8 cellular contexts compared by ENCODE assay signal in the genomic region with DNA sequence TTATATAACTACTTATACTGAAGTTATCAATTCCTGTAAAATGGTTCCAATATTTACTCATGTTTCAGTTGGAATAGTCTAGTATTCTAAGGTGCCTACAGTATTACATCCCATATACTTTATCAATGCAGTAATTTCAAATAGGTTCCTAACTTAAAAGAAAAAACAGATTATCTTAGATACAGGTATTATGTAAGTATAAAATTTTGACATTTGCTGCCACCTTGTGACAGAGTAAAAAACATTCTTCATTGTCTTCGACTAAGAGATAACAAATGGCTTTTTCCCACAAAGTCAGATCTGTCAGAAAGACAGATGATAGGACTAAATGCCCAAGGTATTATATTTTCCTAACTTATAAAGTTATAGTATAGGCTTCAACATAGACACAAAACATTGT.
DNase-seq lines count a peak whose midpoint lies in the region; ATAC-seq, FAIRE-seq and TF ChIP-seq lines count a peak whose summit lies in the region.

No MANE protein-coding gene starts in this region.

- H3K9me3 Mint-ChIP-seq in activated naive CD8-positive, alpha-beta T cell treated with anti-CD3 and anti-CD28 coated beads, Interleukin-2, amount 10 ng/mL, durations not matched to agents 7 days and 5 days: peaks cover 6% of the 10 kb centered on the region
- peaks cover 8% of the 10 kb centered on the region for H3K9me3 Mint-ChIP-seq in activated naive CD8-positive, alpha-beta T cell treated with anti-CD3 and anti-CD28 coated beads, Interleukin-2, amount 50 U/mL, for 24 hours

- H3K27me3 Mint-ChIP-seq in activated naive CD8-positive, alpha-beta T cell treated with anti-CD3 and anti-CD28 coated beads, Interleukin-2, amount 10 ng/mL, durations not matched to agents 7 days and 5 days: no peaks in the 10 kb centered on the region
- no peaks in the 10 kb centered on the region for H3K27me3 Mint-ChIP-seq in activated naive CD8-positive, alpha-beta T cell treated with anti-CD3 and anti-CD28 coated beads, Interleukin-2, amount 50 U/mL, for 24 hours

- H3K4me3 ChIP-seq in endothelial cell of umbilical vein (replicated peaks in 1 of 3; ENCODE audit: insufficient read depth in 1 of 3, low read depth in 1 of 3, low read length in 3 of 3) (no peak overlapping the region), WERI-Rb-1 (ENCODE audit: low read depth, low read length) (no peak overlapping the region)

- H3K9ac ChIP-seq in endothelial cell of umbilical vein (replicated peaks; ENCODE audit: extremely low read depth, insufficient read depth, low read length): no peak overlapping the region

- no peaks in the 10 kb centered on the region for H3K79me2 ChIP-seq in endothelial cell of umbilical vein (ENCODE audit: control insufficient read depth, insufficient read depth, low read length)

- no peak for FAIRE-seq in endothelial cell of umbilical vein (lab: Jason Lieb, UNC)

- no peak overlapping the region for H3K4me3 Mint-ChIP-seq in activated naive CD8-positive, alpha-beta T cell treated with anti-CD3 and anti-CD28 coated beads, Interleukin-2, amount 10 ng/mL, durations not matched to agents 7 days and 5 days
- H3K4me3 Mint-ChIP-seq in activated naive CD8-positive, alpha-beta T cell treated with anti-CD3 and anti-CD28 coated beads, Interleukin-2, amount 50 U/mL, for 24 hours: no peak overlapping the region

- H3K4me2 ChIP-seq in endothelial cell of umbilical vein (ENCODE audit: insufficient read depth, low read length): no peak overlapping the region

- TF ChIP-seq CTCF in endothelial cell of umbilical vein (IDR thresholded peaks at IDR 0.05; ENCODE audit: extremely low read depth in 1 of 2, insufficient read depth in 1 of 2, low read depth in 1 of 2, low read length in 2 of 2): no peak
- TF ChIP-seq CTCF in WERI-Rb-1 (IDR thresholded peaks at IDR 0.05; ENCODE audit: low read depth, low read length): no peak

- H3K4me1 ChIP-seq in endothelial cell of umbilical vein (ENCODE audit: control insufficient read depth, extremely low read depth, insufficient read depth, low read length): no peaks in the 10 kb centered on the region

- TF ChIP-seq POLR2A in endothelial cell of umbilical vein (IDR thresholded peaks at IDR 0.05; ENCODE audit: low read depth, low read length): no peak
- TF ChIP-seq POLR2A in GM18505 (IDR thresholded peaks at IDR 0.05; ENCODE audit: borderline replicate concordance, extremely low read depth, insufficient read depth, insufficient read length): no peak

- H3K36me3 Mint-ChIP-seq in activated naive CD8-positive, alpha-beta T cell treated with anti-CD3 and anti-CD28 coated beads, Interleukin-2, amount 10 ng/mL, durations not matched to agents 7 days and 5 days: peaks cover 59% of the 10 kb centered on the region
- H3K36me3 Mint-ChIP-seq in activated naive CD8-positive, alpha-beta T cell treated with anti-CD3 and anti-CD28 coated beads, Interleukin-2, amount 50 U/mL, for 24 hours (ENCODE audit: low read depth): peaks cover 23% of the 10 kb centered on the region

- CTCF ChIA-PET in endothelial cell of umbilical vein (lab: Charles Lee): interaction anchor here (0.9 kb wide), 1 partner anchor 10 kb away, joined by 4 read pairs; no protein-coding TSS in a partner anchor

- H3K9me1 ChIP-seq in endothelial cell of umbilical vein (replicated peaks; ENCODE audit: control insufficient read depth, extremely low read depth, insufficient read depth, low read length): no peaks in the 10 kb centered on the region

- BruUV-seq in endothelial cell of umbilical vein (replicated peaks; lab: Mats Ljungman, UMichigan): no TSS peak

- H2AFZ ChIP-seq in endothelial cell of umbilical vein (ENCODE audit: low read depth, low read length): no peak overlapping the region

- H3K27ac ChIP-seq in endothelial cell of umbilical vein (ENCODE audit: insufficient read depth, low read depth, low read length) (no peak overlapping the region), WERI-Rb-1 (no peak overlapping the region)

- H4K20me1 ChIP-seq in endothelial cell of umbilical vein (replicated peaks; ENCODE audit: control insufficient read depth, extremely low read depth, insufficient read depth, low read length): no peaks in the 10 kb centered on the region

- H3K27me3 ChIP-seq in endothelial cell of umbilical vein (ENCODE audit: control insufficient read depth in 2 of 2, insufficient read depth in 2 of 2, low read length in 2 of 2): no peaks in the 10 kb centered on the region
- H3K27me3 ChIP-seq in WERI-Rb-1 (ENCODE audit: insufficient read depth, low read depth, severe bottlenecking): no peaks in the 10 kb centered on the region

- dilution Hi-C loops in endothelial cell of umbilical vein (cut with MboI; ENCODE audit: extremely low pct_ligation_motif_present, low sequenced_read_pairs): no loop called here

- no peak for DNase-seq in activated naive CD8-positive, alpha-beta T cell treated with anti-CD3 and anti-CD28 coated beads, Interleukin-2, amount 10 ng/mL, durations not matched to agents 7 days and 5 days
- no peak for DNase-seq in activated naive CD8-positive, alpha-beta T cell treated with anti-CD3 and anti-CD28 coated beads, Interleukin-2, amount 50 U/mL, for 24 hours
- DNase-seq in NCI-H345 (lab: John Stamatoyannopoulos, UW): peak; percentile 11
- DNase-seq in endothelial cell of umbilical vein (ENCODE audit: low read depth, low spot score): peak; percentile 43
- DNase-seq in renal cortical epithelial cell (ENCODE audit: low read depth): peak; percentile 76
- no peak for DNase-seq in KG1 (lab: John Stamatoyannopoulos, UW)
- no peak for DNase-seq in WERI-Rb-1

- H3K9me3 ChIP-seq in endothelial cell of umbilical vein (replicated peaks; ENCODE audit: control insufficient read depth, insufficient read depth, low read length) (no peaks in the 10 kb centered on the region), WERI-Rb-1 (ENCODE audit: severe bottlenecking) (no peaks in the 10 kb centered on the region)

- POLR2A ChIA-PET in activated naive CD8-positive, alpha-beta T cell treated with anti-CD3 and anti-CD28 coated beads, Interleukin-2, amount 10 ng/mL, durations not matched to agents 7 days and 5 days (lab: Charles Lee): interaction anchor here (1.2 kb wide), 1 partner anchor 122 kb away, joined by 4 read pairs; no protein-coding TSS in a partner anchor
- POLR2A ChIA-PET in endothelial cell of umbilical vein (lab: Charles Lee): no interaction called here

- H3K4me1 Mint-ChIP-seq in activated naive CD8-positive, alpha-beta T cell treated with anti-CD3 and anti-CD28 coated beads, Interleukin-2, amount 10 ng/mL, durations not matched to agents 7 days and 5 days: peaks cover 26% of the 10 kb centered on the region
- peaks cover 2% of the 10 kb centered on the region for H3K4me1 Mint-ChIP-seq in activated naive CD8-positive, alpha-beta T cell treated with anti-CD3 and anti-CD28 coated beads, Interleukin-2, amount 50 U/mL, for 24 hours

- H3K36me3 ChIP-seq in endothelial cell of umbilical vein (ENCODE audit: control insufficient read depth in 2 of 2, extremely low read depth in 1 of 2, insufficient read depth in 2 of 2, low read length in 2 of 2) (no peaks in the 10 kb centered on the region), WERI-Rb-1 (peaks cover 4% of the 10 kb centered on the region)

- intact Hi-C loops in endothelial cell of umbilical vein (cut with micrococcal nuclease): loop anchor here (1.0 kb wide), 1 partner anchor 174 kb away; no protein-coding TSS in a partner anchor

- ATAC-seq in activated naive CD8-positive, alpha-beta T cell treated with anti-CD3 and anti-CD28 coated beads, Interleukin-2, amount 10 ng/mL, durations not matched to agents 7 days and 5 days (ENCODE audit: low read depth): peak; percentile 54
- ATAC-seq in activated naive CD8-positive, alpha-beta T cell treated with anti-CD3 and anti-CD28 coated beads, Interleukin-2, amount 50 U/mL, for 24 hours: no peak
- no peak for ATAC-seq in GM18505 (IDR thresholded peaks at IDR 0.05; ENCODE audit: unreplicated experiment)

- no peak overlapping the region for H3K27ac Mint-ChIP-seq in activated naive CD8-positive, alpha-beta T cell treated with anti-CD3 and anti-CD28 coated beads, Interleukin-2, amount 10 ng/mL, durations not matched to agents 7 days and 5 days
- no peak overlapping the region for H3K27ac Mint-ChIP-seq in activated naive CD8-positive, alpha-beta T cell treated with anti-CD3 and anti-CD28 coated beads, Interleukin-2, amount 50 U/mL, for 24 hours

TF ChIP-seq in endothelial cell of umbilical vein, 7 proteins besides CTCF, POLR2A, EP300 and RAD21:
- TF ChIP-seq, protein P1, sequence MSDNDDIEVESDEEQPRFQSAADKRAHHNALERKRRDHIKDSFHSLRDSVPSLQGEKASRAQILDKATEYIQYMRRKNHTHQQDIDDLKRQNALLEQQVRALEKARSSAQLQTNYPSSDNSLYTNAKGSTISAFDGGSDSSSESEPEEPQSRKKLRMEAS (IDR thresholded peaks at IDR 0.05; ENCODE audit: insufficient read depth, insufficient read length): no peak
- TF ChIP-seq POLR2AphosphoS5 (IDR thresholded peaks at IDR 0.05; ENCODE audit: insufficient read depth, low read depth, low read length) (no peak), FOS (IDR thresholded peaks at IDR 0.05; ENCODE audit: borderline replicate concordance, insufficient read depth, low read length) (no peak), MYC (IDR thresholded peaks at IDR 0.05; ENCODE audit: low read depth, low read length) (no peak), JUN (IDR thresholded peaks at IDR 0.05; ENCODE audit: borderline replicate concordance, insufficient read depth, insufficient read length, low read depth) (no peak), GATA2 (IDR thresholded peaks at IDR 0.05; ENCODE audit: insufficient read depth, insufficient read length, low read depth, low read length) (no peak), EZH2 (IDR thresholded peaks at IDR 0.05; ENCODE audit: borderline replicate concordance, low read depth, low read length, severe bottlenecking) (no peak)

Comparison
In these comparisons a context has a peak if more than half of its experiments do, and no peak if none do; other contexts are left out.
1. DNase-seq: peak in NCI-H345 (single experiment), endothelial cell of umbilical vein (single experiment) and renal cortical epithelial cell (single experiment); none in activated naive CD8-positive, alpha-beta T cell treated with anti-CD3 and anti-CD28 coated beads, Interleukin-2, amount 10 ng/mL, durations not matched to agents 7 days and 5 days (single experiment), activated naive CD8-positive, alpha-beta T cell treated with anti-CD3 and anti-CD28 coated beads, Interleukin-2, amount 50 U/mL, for 24 hours (single experiment), KG1 (single experiment) and WERI-Rb-1 (single experiment).